In the genomic region with DNA sequence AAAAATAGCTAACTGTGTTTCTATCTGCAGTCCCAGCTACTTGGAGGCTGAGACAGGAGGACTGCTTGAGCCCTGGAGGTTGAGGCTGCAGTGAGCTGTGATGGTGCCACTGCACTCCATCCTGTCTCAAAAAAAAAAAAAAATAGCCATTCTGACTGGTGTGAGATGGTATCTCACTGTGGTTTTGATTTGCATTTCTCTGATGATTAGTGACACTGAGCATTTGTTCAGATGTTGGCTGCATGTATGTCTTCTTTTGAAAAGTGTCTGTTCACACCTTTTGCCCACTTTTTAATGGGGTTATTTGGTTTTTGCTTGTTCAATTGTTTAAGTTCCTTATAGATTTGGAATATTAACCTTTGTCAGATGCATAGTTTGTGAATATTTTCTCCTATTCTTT, we compare ENCODE assay signal across 5 cellular contexts. TPM values are rescaled to one million over a fixed set of nuclear protein-coding genes. Genes with fewer than 3 reads are reported as not detected.
DNase-seq lines count a peak whose midpoint lies in the region; ATAC-seq and TF ChIP-seq lines count a peak whose summit lies in the region.
"Not testable (repeated sequence)": the region's sequence is repeated elsewhere in the genome, so short reads cannot be mapped to it uniquely, and the experiment has no call there.

No MANE protein-coding gene starts in this region.

- H3K4me3 Mint-ChIP-seq in activated CD4-positive, alpha-beta T cell treated with anti-CD3 and anti-CD28 coated beads for 36 hours; activated T-helper 17 cell treated with anti-CD3 and anti-CD28 coated beads, Interleukin-2, amount 50 U/mL, for 72 hours; effector memory CD8-positive, alpha-beta T cell; natural killer cell; stimulated activated naive CD8-positive, alpha-beta T cell treated with anti-CD3 and anti-CD28 coated beads, Interleukin-15, amount 100 ng/mL, for 72 hours: not testable (repeated sequence)

- not testable (repeated sequence) for H3K27me3 Mint-ChIP-seq in activated CD4-positive, alpha-beta T cell treated with anti-CD3 and anti-CD28 coated beads for 36 hours; activated T-helper 17 cell treated with anti-CD3 and anti-CD28 coated beads, Interleukin-2, amount 50 U/mL, for 72 hours; effector memory CD8-positive, alpha-beta T cell; natural killer cell (ENCODE audit: low read depth in 2 of 2); stimulated activated naive CD8-positive, alpha-beta T cell treated with anti-CD3 and anti-CD28 coated beads, Interleukin-15, amount 100 ng/mL, for 72 hours

- H3K27ac Mint-ChIP-seq in activated CD4-positive, alpha-beta T cell treated with anti-CD3 and anti-CD28 coated beads for 36 hours; activated T-helper 17 cell treated with anti-CD3 and anti-CD28 coated beads, Interleukin-2, amount 50 U/mL, for 72 hours; effector memory CD8-positive, alpha-beta T cell; stimulated activated naive CD8-positive, alpha-beta T cell treated with anti-CD3 and anti-CD28 coated beads, Interleukin-15, amount 100 ng/mL, for 72 hours: not testable (repeated sequence)
- peak overlapping the region in 1 of 2 donors; percentile 15 for H3K27ac Mint-ChIP-seq in natural killer cell

- POLR2A ChIA-PET in activated CD4-positive, alpha-beta T cell treated with anti-CD3 and anti-CD28 coated beads for 36 hours (lab: Charles Lee), result not testable (repeated sequence)

- not testable (repeated sequence) for TF ChIP-seq CTCF in natural killer cell (IDR thresholded peaks at IDR 0.05)

- DNase-seq in activated CD4-positive, alpha-beta T cell treated with anti-CD3 and anti-CD28 coated beads for 36 hours; effector memory CD8-positive, alpha-beta T cell; natural killer cell; stimulated activated naive CD8-positive, alpha-beta T cell treated with anti-CD3 and anti-CD28 coated beads, Interleukin-15, amount 100 ng/mL, for 72 hours: not testable (repeated sequence)

- CTCF ChIA-PET in activated CD4-positive, alpha-beta T cell treated with anti-CD3 and anti-CD28 coated beads for 36 hours (lab: Charles Lee), result interaction anchor here (0.6 to 0.9 kb wide), 4 partner anchors 123 to 870 kb away, joined by 3 to 4 read pairs (median 3); no protein-coding TSS in a partner anchor

- ATAC-seq in activated CD4-positive, alpha-beta T cell treated with anti-CD3 and anti-CD28 coated beads for 36 hours, result peak; percentile 19
- peak; percentile 45 for ATAC-seq in activated T-helper 17 cell treated with anti-CD3 and anti-CD28 coated beads, Interleukin-2, amount 50 U/mL, for 72 hours (replicated peaks)
- ATAC-seq in effector memory CD8-positive, alpha-beta T cell (replicated peaks), result peak; percentile 46
- peak; percentile 53 to 78 (median 69) for ATAC-seq in natural killer cell
- peak; percentile 72 for ATAC-seq in stimulated activated naive CD8-positive, alpha-beta T cell treated with anti-CD3 and anti-CD28 coated beads, Interleukin-15, amount 100 ng/mL, for 72 hours

- intact Hi-C loops in activated CD4-positive, alpha-beta T cell treated with anti-CD3 and anti-CD28 coated beads for 36 hours (cut with DNase I, micrococcal nuclease), result loop anchor here in 1 of 2 experiments (10.0 kb wide), 1 partner anchor 665 kb away; a partner anchor contains a TSS
- intact Hi-C loops in natural killer cell (cut with micrococcal nuclease), result loop anchor here (10.0 kb wide), 1 partner anchor 185 kb away; no protein-coding TSS in a partner anchor

- H3K36me3 Mint-ChIP-seq in activated CD4-positive, alpha-beta T cell treated with anti-CD3 and anti-CD28 coated beads for 36 hours (ENCODE audit: low read depth); activated T-helper 17 cell treated with anti-CD3 and anti-CD28 coated beads, Interleukin-2, amount 50 U/mL, for 72 hours (ENCODE audit: low read depth); effector memory CD8-positive, alpha-beta T cell (ENCODE audit: insufficient read depth): not testable (repeated sequence)
- peaks cover 14% of the 10 kb centered on the region for H3K36me3 Mint-ChIP-seq in natural killer cell

- peaks cover 27% of the 10 kb centered on the region for H3K4me1 Mint-ChIP-seq in activated CD4-positive, alpha-beta T cell treated with anti-CD3 and anti-CD28 coated beads for 36 hours
- peaks cover 13% of the 10 kb centered on the region for H3K4me1 Mint-ChIP-seq in activated T-helper 17 cell treated with anti-CD3 and anti-CD28 coated beads, Interleukin-2, amount 50 U/mL, for 72 hours
- peaks cover 4 to 28% of the 10 kb centered on the region in 2 donors for H3K4me1 Mint-ChIP-seq in effector memory CD8-positive, alpha-beta T cell (ENCODE audit: low read depth in 2 of 2)
- H3K4me1 Mint-ChIP-seq in natural killer cell, result peaks cover 29 to 32% of the 10 kb centered on the region in 2 donors
- peaks cover 32% of the 10 kb centered on the region for H3K4me1 Mint-ChIP-seq in stimulated activated naive CD8-positive, alpha-beta T cell treated with anti-CD3 and anti-CD28 coated beads, Interleukin-15, amount 100 ng/mL, for 72 hours

- not testable (repeated sequence) for H3K9me3 Mint-ChIP-seq in activated CD4-positive, alpha-beta T cell treated with anti-CD3 and anti-CD28 coated beads for 36 hours (ENCODE audit: low read depth); activated T-helper 17 cell treated with anti-CD3 and anti-CD28 coated beads, Interleukin-2, amount 50 U/mL, for 72 hours; effector memory CD8-positive, alpha-beta T cell; natural killer cell
- H3K9me3 Mint-ChIP-seq in stimulated activated naive CD8-positive, alpha-beta T cell treated with anti-CD3 and anti-CD28 coated beads, Interleukin-15, amount 100 ng/mL, for 72 hours, result peaks cover 11 to 15% of the 10 kb centered on the region in 2 donors

RNA-seq across cellular contexts. Expression of a gene that starts 36.6 kb away (rescaled TPM):
- 10 to 100 TPM; 12.0 to 14.7 TPM for total RNA-seq in activated CD4-positive, alpha-beta T cell treated with anti-CD3 and anti-CD28 coated beads for 36 hours
- total RNA-seq in activated T-helper 17 cell treated with anti-CD3 and anti-CD28 coated beads, Interleukin-2, amount 50 U/mL, for 72 hours, result 10 to 100 TPM; 11.0 to 11.4 TPM
- 10 to 100 TPM in 1 of 3 donors, 1 to 10 TPM in 2; 6.7 to 10.6 (median 8.6) TPM for total RNA-seq in natural killer cell

Comparison
In these comparisons a context has a peak if more than half of its experiments do, and no peak if none do; other contexts are left out.
1. ATAC-seq: peak in every context shown above with its lines; median percentile 72 in stimulated activated naive CD8-positive, alpha-beta T cell treated with anti-CD3 and anti-CD28 coated beads, Interleukin-15, amount 100 ng/mL, for 72 hours; 69 in natural killer cell; 46 in effector memory CD8-positive, alpha-beta T cell; 45 in activated T-helper 17 cell treated with anti-CD3 and anti-CD28 coated beads, Interleukin-2, amount 50 U/mL, for 72 hours; 19 in activated CD4-positive, alpha-beta T cell treated with anti-CD3 and anti-CD28 coated beads for 36 hours.